8 cellular contexts compared by ENCODE assay signal in the genomic region with DNA sequence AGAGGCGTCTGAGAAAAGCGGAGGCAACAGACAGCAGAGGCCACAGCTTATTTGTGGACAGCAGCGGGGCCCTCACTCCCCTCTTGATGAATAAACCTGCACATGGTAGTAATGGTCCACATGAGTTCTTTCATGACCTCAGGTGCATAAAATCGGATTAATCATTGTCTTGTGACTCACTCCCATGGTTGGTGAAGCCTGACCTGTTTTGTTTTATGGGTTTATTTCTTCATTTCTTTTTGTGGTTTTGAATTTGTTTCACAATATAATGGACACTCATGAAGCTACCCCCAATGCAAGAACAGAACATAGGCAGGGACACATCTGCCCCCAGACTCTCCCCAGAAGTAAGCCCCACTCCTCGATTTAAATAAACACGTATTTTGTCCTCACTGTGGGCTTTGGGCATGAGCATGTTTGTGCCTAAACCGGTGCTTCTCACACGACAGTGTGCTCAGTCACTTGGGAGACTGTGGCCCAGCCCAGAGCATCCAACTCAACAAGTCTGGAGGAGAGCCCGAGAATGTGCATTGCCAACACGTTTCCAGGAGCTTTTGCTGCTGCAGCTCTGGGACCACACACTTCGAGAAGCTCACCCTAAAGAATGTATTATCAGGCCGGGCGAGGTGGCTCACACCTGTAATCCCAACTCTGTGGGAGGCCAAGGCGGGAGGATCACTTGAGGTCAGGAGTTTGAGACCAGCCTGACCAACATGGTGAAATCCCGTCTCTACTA.
DNase-seq lines count a peak whose midpoint lies in the region; ATAC-seq, FAIRE-seq and TF ChIP-seq lines count a peak whose summit lies in the region.

No MANE protein-coding gene starts in this region.

- no peaks in the 10 kb centered on the region for H4K20me1 ChIP-seq in GM12878 (ENCODE audit: control insufficient read depth, insufficient read depth)

- TF ChIP-seq CTCF in GM12878 (IDR thresholded peaks at IDR 0.05 in 2 of 3, conservative IDR thresholded peaks at IDR 0.05 in 1 of 3; ENCODE audit: control insufficient read depth in 2 of 3, extremely low read depth in 1 of 3, insufficient read depth in 1 of 3, low read depth in 3 of 3, low read length in 3 of 3): no peak

- intact Hi-C loops in GM12878 (cut with micrococcal nuclease; ENCODE audit: unreplicated experiment): loop anchor here (5.0 kb wide), 1 partner anchor 295 kb away; no protein-coding TSS in a partner anchor

- no peaks in the 10 kb centered on the region; the same call in 1 of the 3 replicates for H3K9me3 ChIP-seq in GM12878 (replicated peaks; ENCODE audit: control insufficient read depth, insufficient read depth, low read length)
- no peaks in the 10 kb centered on the region for H3K9me3 ChIP-seq in mucosa of rectum (ENCODE audit: control insufficient read depth in 2 of 2, low read length in 2 of 2)

- POLR2A ChIA-PET in GM12878 (lab: Charles Lee): interaction anchor here (0.7 kb wide), 1 partner anchor 35 kb away, joined by 4 read pairs; no protein-coding TSS in a partner anchor

- TF ChIP-seq EP300 in GM12878 (IDR thresholded peaks at IDR 0.05; ENCODE audit: borderline replicate concordance in 1 of 2, control insufficient read depth in 1 of 2, low read depth in 2 of 2, low read length in 2 of 2): 0 out of 4 replicates have a peak, but pooled peaks of 1 of the 2 experiments have one; percentile 25

- no peak for FAIRE-seq in GM12878 (lab: Jason Lieb, UNC)

- TF ChIP-seq RAD21 in GM12878 (IDR thresholded peaks at IDR 0.05; ENCODE audit: insufficient read depth, low read depth, low read length): no peak

- H3K79me2 ChIP-seq in GM12878 (ENCODE audit: control insufficient read depth, insufficient read depth, low read length): no peaks in the 10 kb centered on the region

- H3K4me1 ChIP-seq in GM12878 (ENCODE audit: control insufficient read depth, insufficient read depth, low read length) (peaks cover 6% of the 10 kb centered on the region), mucosa of rectum (ENCODE audit: control insufficient read depth in 2 of 2, insufficient read depth in 2 of 2, low read length in 2 of 2) (peaks cover 17 to 26% of the 10 kb centered on the region in 2 donors)

- CTCF ChIA-PET in GM12878 (lab: Yijun Ruan, JAX): interaction anchor here (1.0 to 2.3 kb wide), 3 partner anchors 15 to 20 kb away, joined by 3 to 6 read pairs (median 6); no protein-coding TSS in a partner anchor

- no peak for TF ChIP-seq POLR2A in GM12878 (IDR thresholded peaks at IDR 0.05; ENCODE audit: low read depth, low read length)

- ATAC-seq in HG03342 (IDR thresholded peaks at IDR 0.05; ENCODE audit: unreplicated experiment) (peak; percentile 50), GM12878 (peak; percentile 67), GM21381 (IDR thresholded peaks at IDR 0.05; ENCODE audit: unreplicated experiment) (no peak)

- no peaks in the 10 kb centered on the region for H3K36me3 ChIP-seq in GM12878 (ENCODE audit: control insufficient read depth in 2 of 2, insufficient read depth in 2 of 2, low read length in 1 of 2)
- no peaks in the 10 kb centered on the region for H3K36me3 ChIP-seq in mucosa of rectum (ENCODE audit: control insufficient read depth in 2 of 2, insufficient read depth in 2 of 2, low read length in 2 of 2)
- H3K36me3 ChIP-seq in H7 (replicated peaks; ENCODE audit: control insufficient read depth, insufficient read depth, low read length): no peaks in the 10 kb centered on the region

- in situ Hi-C loops in GM12878 (cut with MboI): loop anchor here (10.0 kb wide), 1 partner anchor 63 kb away; no protein-coding TSS in a partner anchor

- no peak overlapping the region for H3K4me2 ChIP-seq in GM12878 (ENCODE audit: control insufficient read depth, insufficient read depth)

- H2AFZ ChIP-seq in GM12878 (ENCODE audit: control insufficient read depth, low read depth, low read length): no peak overlapping the region

- H3K9ac ChIP-seq in GM12878 (ENCODE audit: control insufficient read depth, insufficient read depth, low read length) (no peak overlapping the region), mucosa of rectum (ENCODE audit: low read depth in 1 of 2, low read length in 2 of 2) (no peak overlapping the region)

- no TSS peak for BruUV-seq in GM12878 (replicated peaks; lab: Mats Ljungman, UMichigan)

- H3K4me3 ChIP-seq in GM12878 (no peak overlapping the region), mucosa of rectum (ENCODE audit: low read length in 2 of 2) (no peak overlapping the region), H7 (ENCODE audit: insufficient read depth, low read depth, low read length) (no peak overlapping the region)

- RAD21 ChIA-PET in GM12878 (lab: Charles Lee; ENCODE audit: unreplicated experiment): interaction anchor here (0.9 kb wide), 1 partner anchor 92 kb away, joined by 3 read pairs; no protein-coding TSS in a partner anchor

- H3K27me3 ChIP-seq in GM12878 (replicated peaks in 1 of 2; ENCODE audit: control insufficient read depth in 2 of 2, insufficient read depth in 2 of 2, low read length in 1 of 2) (no peaks in the 10 kb centered on the region), mucosa of rectum (ENCODE audit: control insufficient read depth in 2 of 2, insufficient read depth in 2 of 2, low read length in 2 of 2) (no peaks in the 10 kb centered on the region), H7 (ENCODE audit: control insufficient read depth, insufficient read depth, low read length) (no peaks in the 10 kb centered on the region)

- H3K27ac ChIP-seq in GM12878 (ENCODE audit: control insufficient read depth, insufficient read depth) (no peak overlapping the region), mucosa of rectum (ENCODE audit: low read depth in 2 of 2, low read length in 2 of 2) (peak overlapping the region; percentile 52 to 73)

- SMC1A ChIA-PET in GM12878 (lab: Charles Lee; ENCODE audit: uncharacterized antibody, unreplicated experiment): no interaction called here

- WGBS in GM12878 (ENCODE audit: insufficient coverage, insufficient replicate concordance, low lambda C conversion rate, missing lambda C conversion rate): 42% methylated on average over 15 of the region's 15 CpGs

- DNase-seq in COLO668 (lab: John Stamatoyannopoulos, UW; ENCODE audit: unreplicated experiment) (peak; percentile 37), GM12878 (ENCODE audit: low read depth, low spot score) (peak; percentile 45), KG1 (lab: John Stamatoyannopoulos, UW) (no peak), NCI-H1417 treated with DMSO at 0.1 percent for 48 hours (lab: John Stamatoyannopoulos, UW) (no peak), H7 (no peak)

TF ChIP-seq in GM12878, 131 proteins besides CTCF, POLR2A, EP300 and RAD21:
- TF ChIP-seq HDGF (IDR thresholded peaks at IDR 0.05) (no peak), ATF2 (IDR thresholded peaks at IDR 0.05; ENCODE audit: low read length) (no peak), BHLHE40 (IDR thresholded peaks at IDR 0.05; ENCODE audit: borderline replicate concordance in 1 of 2, low read depth in 2 of 2, low read length in 1 of 2) (peak; percentile 21 to 42; a peak in 1 of 4 replicates), ATF7 (IDR thresholded peaks at IDR 0.05; ENCODE audit: low read depth) (peak; percentile 50; the same call in 1 of the 2 replicates), IKZF2 (IDR thresholded peaks at IDR 0.05) (no peak; a peak in 1 of 4 replicates)
TF ChIP-seq in GM12878: peak in this region for 2.

Comparison
In these comparisons a context has a peak if more than half of its experiments do, and no peak if none do; other contexts are left out.
1. DNase-seq: peak in COLO668 (single experiment) and GM12878 (single experiment); none in KG1 (single experiment), NCI-H1417 treated with DMSO at 0.1 percent for 48 hours (single experiment) and H7 (single experiment).